1 cellular context compared by ENCODE assay signal in the genomic region with DNA sequence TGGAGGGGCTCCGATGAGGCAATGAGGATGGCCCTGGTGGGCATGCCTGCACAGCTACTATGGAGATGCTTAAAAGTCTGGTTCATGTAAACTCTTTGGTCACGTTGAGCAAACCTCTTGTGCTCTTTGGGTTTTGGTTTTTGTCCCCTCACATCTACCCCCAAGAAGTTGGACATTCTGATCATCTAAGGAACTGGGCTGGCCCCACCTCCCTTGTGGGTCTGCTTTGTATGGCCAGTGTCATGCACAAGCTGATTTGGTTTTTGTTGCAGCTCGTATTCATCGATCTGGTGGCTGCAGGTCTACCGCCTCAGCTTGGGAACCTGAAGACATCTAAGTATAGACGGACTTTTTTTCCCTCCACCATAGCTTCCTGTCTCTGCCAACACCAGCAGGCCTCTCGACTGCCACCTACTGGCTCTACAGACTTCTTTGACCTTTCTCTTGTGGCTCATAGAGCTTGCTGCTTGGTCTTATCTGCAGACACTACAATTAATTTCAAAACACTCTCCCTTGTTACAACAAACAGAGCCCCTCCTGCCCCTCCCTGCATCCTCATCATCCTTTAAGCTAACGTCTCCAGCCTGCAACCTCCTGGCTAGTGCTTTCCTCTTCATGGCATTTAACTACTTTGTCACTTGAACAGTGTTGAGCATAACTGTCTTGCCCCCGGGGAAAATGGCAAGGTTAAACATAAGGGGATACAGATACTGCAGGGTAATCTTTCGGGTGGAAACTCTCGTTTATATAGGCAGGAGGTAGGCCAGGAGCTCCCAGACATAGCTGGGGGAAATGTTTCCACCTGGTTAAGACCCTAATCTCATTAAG.
TF ChIP-seq lines count a peak whose summit lies in the region.

No MANE protein-coding gene starts in this region.

TF ChIP-seq in HCT116, 20 proteins besides CTCF, POLR2A, EP300 and RAD21 (continued from another document):
- TF ChIP-seq, protein P1, sequence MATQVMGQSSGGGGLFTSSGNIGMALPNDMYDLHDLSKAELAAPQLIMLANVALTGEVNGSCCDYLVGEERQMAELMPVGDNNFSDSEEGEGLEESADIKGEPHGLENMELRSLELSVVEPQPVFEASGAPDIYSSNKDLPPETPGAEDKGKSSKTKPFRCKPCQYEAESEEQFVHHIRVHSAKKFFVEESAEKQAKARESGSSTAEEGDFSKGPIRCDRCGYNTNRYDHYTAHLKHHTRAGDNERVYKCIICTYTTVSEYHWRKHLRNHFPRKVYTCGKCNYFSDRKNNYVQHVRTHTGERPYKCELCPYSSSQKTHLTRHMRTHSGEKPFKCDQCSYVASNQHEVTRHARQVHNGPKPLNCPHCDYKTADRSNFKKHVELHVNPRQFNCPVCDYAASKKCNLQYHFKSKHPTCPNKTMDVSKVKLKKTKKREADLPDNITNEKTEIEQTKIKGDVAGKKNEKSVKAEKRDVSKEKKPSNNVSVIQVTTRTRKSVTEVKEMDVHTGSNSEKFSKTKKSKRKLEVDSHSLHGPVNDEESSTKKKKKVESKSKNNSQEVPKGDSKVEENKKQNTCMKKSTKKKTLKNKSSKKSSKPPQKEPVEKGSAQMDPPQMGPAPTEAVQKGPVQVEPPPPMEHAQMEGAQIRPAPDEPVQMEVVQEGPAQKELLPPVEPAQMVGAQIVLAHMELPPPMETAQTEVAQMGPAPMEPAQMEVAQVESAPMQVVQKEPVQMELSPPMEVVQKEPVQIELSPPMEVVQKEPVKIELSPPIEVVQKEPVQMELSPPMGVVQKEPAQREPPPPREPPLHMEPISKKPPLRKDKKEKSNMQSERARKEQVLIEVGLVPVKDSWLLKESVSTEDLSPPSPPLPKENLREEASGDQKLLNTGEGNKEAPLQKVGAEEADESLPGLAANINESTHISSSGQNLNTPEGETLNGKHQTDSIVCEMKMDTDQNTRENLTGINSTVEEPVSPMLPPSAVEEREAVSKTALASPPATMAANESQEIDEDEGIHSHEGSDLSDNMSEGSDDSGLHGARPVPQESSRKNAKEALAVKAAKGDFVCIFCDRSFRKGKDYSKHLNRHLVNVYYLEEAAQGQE (IDR thresholded peaks at IDR 0.05; ENCODE audit: low read depth): no peak
- TF ChIP-seq, protein P2, sequence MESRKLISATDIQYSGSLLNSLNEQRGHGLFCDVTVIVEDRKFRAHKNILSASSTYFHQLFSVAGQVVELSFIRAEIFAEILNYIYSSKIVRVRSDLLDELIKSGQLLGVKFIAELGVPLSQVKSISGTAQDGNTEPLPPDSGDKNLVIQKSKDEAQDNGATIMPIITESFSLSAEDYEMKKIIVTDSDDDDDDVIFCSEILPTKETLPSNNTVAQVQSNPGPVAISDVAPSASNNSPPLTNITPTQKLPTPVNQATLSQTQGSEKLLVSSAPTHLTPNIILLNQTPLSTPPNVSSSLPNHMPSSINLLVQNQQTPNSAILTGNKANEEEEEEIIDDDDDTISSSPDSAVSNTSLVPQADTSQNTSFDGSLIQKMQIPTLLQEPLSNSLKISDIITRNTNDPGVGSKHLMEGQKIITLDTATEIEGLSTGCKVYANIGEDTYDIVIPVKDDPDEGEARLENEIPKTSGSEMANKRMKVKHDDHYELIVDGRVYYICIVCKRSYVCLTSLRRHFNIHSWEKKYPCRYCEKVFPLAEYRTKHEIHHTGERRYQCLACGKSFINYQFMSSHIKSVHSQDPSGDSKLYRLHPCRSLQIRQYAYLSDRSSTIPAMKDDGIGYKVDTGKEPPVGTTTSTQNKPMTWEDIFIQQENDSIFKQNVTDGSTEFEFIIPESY (IDR thresholded peaks at IDR 0.05; ENCODE audit: extremely low read depth, insufficient replicate concordance, low read length): no peak
- TF ChIP-seq SP1 (IDR thresholded peaks at IDR 0.05; ENCODE audit: low read depth): no peak
- no peak for TF ChIP-seq EZH2phosphoT487 (IDR thresholded peaks at IDR 0.05; ENCODE audit: borderline replicate concordance)
- TF ChIP-seq FOSL1 (IDR thresholded peaks at IDR 0.05; ENCODE audit: low read depth): no peak
- TF ChIP-seq SRF (IDR thresholded peaks at IDR 0.05; ENCODE audit: low read depth): no peak
- no peak for TF ChIP-seq ZNF274 (IDR thresholded peaks at IDR 0.05; ENCODE audit: low read depth, low read length)
- no peak for TF ChIP-seq ELF1 (IDR thresholded peaks at IDR 0.05; ENCODE audit: borderline replicate concordance, low read depth)
- no peak for TF ChIP-seq POLR2AphosphoS5 (IDR thresholded peaks at IDR 0.05; ENCODE audit: low read depth, low read length)
